ENCODE assay signal across 8 cellular contexts in genomic region chr1:29849038-29849750, GRCh38.
DNase-seq lines count a peak whose midpoint lies in the region; ATAC-seq and TF ChIP-seq lines count a peak whose summit lies in the region.

No MANE protein-coding gene starts in this region.

- no peaks in the 10 kb centered on the region for H3K36me3 ChIP-seq in MG63

- no peaks in the 10 kb centered on the region for H3K9me3 ChIP-seq in MG63

- peak; percentile 46 to 62 for ATAC-seq in activated T-cell treated with anti-CD3 and anti-CD28 coated beads, Interleukin-2, amount 50 U/mL, for 72 hours (replicated peaks in 1 of 2)

- H3K9me3 Mint-ChIP-seq in activated T-cell treated with anti-CD3 and anti-CD28 coated beads, Interleukin-2, amount 50 U/mL, for 72 hours = no peaks in the 10 kb centered on the region

- no peak overlapping the region for H3K27ac Mint-ChIP-seq in activated T-cell treated with anti-CD3 and anti-CD28 coated beads, Interleukin-2, amount 50 U/mL, for 72 hours

- H3K36me3 Mint-ChIP-seq in activated T-cell treated with anti-CD3 and anti-CD28 coated beads, Interleukin-2, amount 50 U/mL, for 72 hours (ENCODE audit: insufficient read depth in 2 of 2) = no peaks in the 10 kb centered on the region

- TF ChIP-seq CTCF in AG09319 (IDR thresholded peaks at IDR 0.05; ENCODE audit: low read depth, low read length) (peak; percentile 51), GM12865 (IDR thresholded peaks at IDR 0.05; ENCODE audit: insufficient read depth, low read depth, low read length, missing control alignments) (peak; percentile 48)

- peaks cover 7% of the 10 kb centered on the region for H3K27me3 Mint-ChIP-seq in activated T-cell treated with anti-CD3 and anti-CD28 coated beads, Interleukin-2, amount 50 U/mL, for 72 hours (ENCODE audit: low read depth)

- H3K4me3 ChIP-seq in GM12865 (ENCODE audit: low read depth, low read length) = no peak overlapping the region
- no peak overlapping the region for H3K4me3 ChIP-seq in MG63

- H3K27me3 ChIP-seq in MG63 = peaks cover 6% of the 10 kb centered on the region; the same call in 1 of the 2 replicates

- DNase-seq in AG09319 (ENCODE audit: extremely low read depth, low read depth) (peak; percentile 4), GM12865 (ENCODE audit: low read depth) (peak; percentile 64), NCI-H748 treated with DMSO at 0.1 percent for 48 hours (lab: John Stamatoyannopoulos, UW) (peak; percentile 16), iPS-NIHi7 (ENCODE audit: extremely low spot score) (peak; percentile 74), NCI-H146 (lab: John Stamatoyannopoulos, UW) (no peak), MG63 (no peak)
- DNase-seq in activated T-cell treated with anti-CD3 and anti-CD28 coated beads, Interleukin-2, amount 50 U/mL, for 72 hours = peak; percentile 48 to 61
- DNase-seq in stimulated activated CD8-positive, alpha-beta memory T cell treated with anti-CD3 and anti-CD28 coated beads, Interleukin-12 subunit alpha, Interleukin-12 subunit beta, amount 100 ng/mL, for 24 hours (ENCODE audit: extremely low read depth) = peak; percentile 7

- H3K4me1 Mint-ChIP-seq in activated T-cell treated with anti-CD3 and anti-CD28 coated beads, Interleukin-2, amount 50 U/mL, for 72 hours (ENCODE audit: low read depth) = no peaks in the 10 kb centered on the region

- no peak overlapping the region for H3K4me3 Mint-ChIP-seq in activated T-cell treated with anti-CD3 and anti-CD28 coated beads, Interleukin-2, amount 50 U/mL, for 72 hours

Comparison
In these comparisons a context has a peak if more than half of its experiments do, and no peak if none do; other contexts are left out.
1. DNase-seq: peak in AG09319 (single experiment), GM12865 (single experiment), NCI-H748 treated with DMSO at 0.1 percent for 48 hours (single experiment), activated T-cell treated with anti-CD3 and anti-CD28 coated beads, Interleukin-2, amount 50 U/mL, for 72 hours (2 of 2), iPS-NIHi7 (single experiment) and stimulated activated CD8-positive, alpha-beta memory T cell treated with anti-CD3 and anti-CD28 coated beads, Interleukin-12 subunit alpha, Interleukin-12 subunit beta, amount 100 ng/mL, for 24 hours (single experiment); none in NCI-H146 (single experiment) and MG63 (single experiment).